7 cellular contexts compared by ENCODE assay signal in genomic region chr3:58784425-58784824, GRCh38.
"Had no signal": no experiment of that assay in that cellular context is flagged by ENCODE, and none has a peak within 500 bp of the region (broad histone marks: within the 10 kb centered on the region; RNA-seq: fewer than 3 reads in every experiment).

No MANE protein-coding gene starts in this region.

- H3K9me3 ChIP-seq: HAP-1 had no signal

- H3K27ac ChIP-seq: GM23248, HL-60 had no signal

- FAIRE-seq: HepG2 had no signal

- H3K4me3 ChIP-seq: GM23248, HAP-1 had no signal

- H3K9ac ChIP-seq: GM23248 had no signal

- DNase-seq: GM23248, GOT3, H7, HFFc6 had no signal

- ATAC-seq: HepG2 had no signal

- H3K36me3 ChIP-seq: HAP-1 had no signal
